20 cellular contexts compared by ENCODE assay signal in genomic region chr1:214546886-214547641, GRCh38. TPM values are rescaled to one million over a fixed set of nuclear protein-coding genes. Genes with fewer than 3 reads are reported as not detected.
DNase-seq lines count a peak whose midpoint lies in the region; ATAC-seq and TF ChIP-seq lines count a peak whose summit lies in the region.
"Had no signal": no experiment of that assay in that cellular context is flagged by ENCODE, and none has a peak within 500 bp of the region (broad histone marks: within the 10 kb centered on the region; RNA-seq: fewer than 3 reads in every experiment).

No MANE protein-coding gene starts in this region.

- H3K36me3 ChIP-seq in stomach: no peaks in the 10 kb centered on the region
- H3K36me3 ChIP-seq in sigmoid colon: no peaks in the 10 kb centered on the region
- H3K36me3 ChIP-seq: BE2C, pancreas, SJCRH30 had no signal

- H3K27me3 Mint-ChIP-seq in chondrocyte (ENCODE audit: low read depth) (no peaks in the 10 kb centered on the region), T-cell (peaks cover 34 to 50% of the 10 kb centered on the region in 2 donors)
- H3K27me3 Mint-ChIP-seq in activated naive CD4-positive, alpha-beta T cell treated with anti-CD3 and anti-CD28 coated beads for 36 hours (ENCODE audit: low read depth): peaks cover 39% of the 10 kb centered on the region

- H3K4me1 ChIP-seq in stomach (peaks cover 26 to 65% (median 52%) of the 10 kb centered on the region in 4 donors), sigmoid colon (peaks cover 0 to 58% (median 40%) of the 10 kb centered on the region in 4 donors)
- H3K4me1 ChIP-seq: BE2C had no signal

- CTCF ChIA-PET in T-cell (lab: Charles Lee): no interaction called here
- CTCF ChIA-PET in activated naive CD4-positive, alpha-beta T cell treated with anti-CD3 and anti-CD28 coated beads for 36 hours (lab: Charles Lee): no interaction called here

- H3K27ac Mint-ChIP-seq in chondrocyte (ENCODE audit: unreplicated experiment) (peak overlapping the region; percentile 81), T-cell (no peak overlapping the region)
- H3K27ac Mint-ChIP-seq in activated naive CD4-positive, alpha-beta T cell treated with anti-CD3 and anti-CD28 coated beads for 36 hours: no peak overlapping the region
- H3K27ac Mint-ChIP-seq: activated naive CD8-positive, alpha-beta T cell treated with anti-CD3 and anti-CD28 coated beads, Interleukin-2, amount 10 ng/mL, durations not matched to agents 7 days and 5 days had no signal

- DNase-seq in HT-29 (ENCODE audit: low spot score) (peak; percentile 41), chondrocyte (ENCODE audit: low spot score) (no peak), kidney tubule cell (ENCODE audit: low spot score) (peak; percentile 28), stomach (no peak), T-cell (no peak), hypothalamus (lab: John Stamatoyannopoulos, UW) (no peak), sigmoid colon (no peak)
- DNase-seq in activated naive CD4-positive, alpha-beta T cell treated with anti-CD3 and anti-CD28 coated beads for 36 hours: no peak
- DNase-seq: activated CD4-positive, alpha-beta T cell treated with anti-CD3 and anti-CD28 coated beads, Interleukin-2, amount 50 U/mL, for 4 hours; activated naive CD8-positive, alpha-beta T cell treated with anti-CD3 and anti-CD28 coated beads, Interleukin-2, amount 10 ng/mL, durations not matched to agents 7 days and 5 days; activated T-cell treated with anti-CD3 and anti-CD28 coated beads, Interleukin-2, amount 50 U/mL, for 48 hours; BE2C; DMS79 treated with DMSO at 0.1 percent for 48 hours; mucosa of descending colon; NCI-H1436; NCI-H226; pancreas; SJCRH30 had no signal

- H3K4me3 ChIP-seq in stomach (no peak overlapping the region), sigmoid colon (no peak overlapping the region)
- H3K4me3 ChIP-seq: mucosa of descending colon, pancreas, SJCRH30 had no signal

- H3K36me3 Mint-ChIP-seq in chondrocyte (ENCODE audit: low read depth) (no peaks in the 10 kb centered on the region), T-cell (no peaks in the 10 kb centered on the region)
- no peaks in the 10 kb centered on the region for H3K36me3 Mint-ChIP-seq in activated naive CD4-positive, alpha-beta T cell treated with anti-CD3 and anti-CD28 coated beads for 36 hours (ENCODE audit: low read depth)
- H3K36me3 Mint-ChIP-seq: activated naive CD8-positive, alpha-beta T cell treated with anti-CD3 and anti-CD28 coated beads, Interleukin-2, amount 10 ng/mL, durations not matched to agents 7 days and 5 days had no signal

- no peak for TF ChIP-seq POLR2A in stomach (IDR thresholded peaks at IDR 0.05)
- TF ChIP-seq POLR2A in sigmoid colon (IDR thresholded peaks at IDR 0.05): no peak

- H3K9me3 ChIP-seq in stomach (no peaks in the 10 kb centered on the region), sigmoid colon (no peaks in the 10 kb centered on the region)
- H3K9me3 ChIP-seq: BE2C, mucosa of descending colon, pancreas, SJCRH30 had no signal

- H3K27me3 ChIP-seq in stomach: peaks cover 0 to 18% (median 0%) of the 10 kb centered on the region in 3 donors
- no peaks in the 10 kb centered on the region for H3K27me3 ChIP-seq in sigmoid colon
- H3K27me3 ChIP-seq: pancreas, SJCRH30 had no signal

- H3K4me3 Mint-ChIP-seq in chondrocyte (ENCODE audit: unreplicated experiment) (peak overlapping the region; percentile 10), T-cell (no peak overlapping the region)
- H3K4me3 Mint-ChIP-seq in activated naive CD4-positive, alpha-beta T cell treated with anti-CD3 and anti-CD28 coated beads for 36 hours: no peak overlapping the region
- H3K4me3 Mint-ChIP-seq: activated naive CD8-positive, alpha-beta T cell treated with anti-CD3 and anti-CD28 coated beads, Interleukin-2, amount 10 ng/mL, durations not matched to agents 7 days and 5 days; central memory CD8-positive, alpha-beta T cell had no signal

- ATAC-seq in T-cell (replicated peaks in 1 of 4): no peak
- ATAC-seq: mucosa of descending colon, pancreas had no signal

- TF ChIP-seq EP300 in stomach (IDR thresholded peaks at IDR 0.05) (no peak), sigmoid colon (IDR thresholded peaks at IDR 0.05) (no peak)

- H3K4me1 Mint-ChIP-seq in chondrocyte (ENCODE audit: low read depth) (peaks cover 78% of the 10 kb centered on the region), T-cell (peaks cover 0 to 13% (median 10%) of the 10 kb centered on the region in 3 donors)
- peaks cover 5% of the 10 kb centered on the region for H3K4me1 Mint-ChIP-seq in activated naive CD4-positive, alpha-beta T cell treated with anti-CD3 and anti-CD28 coated beads for 36 hours (ENCODE audit: low read depth)
- H3K4me1 Mint-ChIP-seq: central memory CD8-positive, alpha-beta T cell had no signal

- H3K9me3 Mint-ChIP-seq in chondrocyte (ENCODE audit: low read depth) (no peaks in the 10 kb centered on the region), T-cell (no peaks in the 10 kb centered on the region)
- no peaks in the 10 kb centered on the region for H3K9me3 Mint-ChIP-seq in activated naive CD4-positive, alpha-beta T cell treated with anti-CD3 and anti-CD28 coated beads for 36 hours
- H3K9me3 Mint-ChIP-seq: activated naive CD8-positive, alpha-beta T cell treated with anti-CD3 and anti-CD28 coated beads, Interleukin-2, amount 10 ng/mL, durations not matched to agents 7 days and 5 days; central memory CD8-positive, alpha-beta T cell had no signal

- intact Hi-C loops in stomach (cut with DNase I; ENCODE audit: low total_unique reads): no loop called here
- intact Hi-C loops in activated naive CD4-positive, alpha-beta T cell treated with anti-CD3 and anti-CD28 coated beads for 36 hours (cut with micrococcal nuclease): no loop called here
- intact Hi-C loops in sigmoid colon (cut with DNase I): no loop called here

- peak overlapping the region; percentile 54 to 99 (median 63) for H3K27ac ChIP-seq in stomach
- peak overlapping the region in 2 of 4 donors; percentile 4 to 39 for H3K27ac ChIP-seq in sigmoid colon
- H3K27ac ChIP-seq: KMS-11, SJCRH30 had no signal

- POLR2A ChIA-PET in T-cell (lab: Charles Lee): no interaction called here

- no peak for TF ChIP-seq CTCF in chondrocyte (IDR thresholded peaks at IDR 0.05)
- TF ChIP-seq CTCF in stomach (IDR thresholded peaks at IDR 0.05): no peak
- TF ChIP-seq CTCF in sigmoid colon (IDR thresholded peaks at IDR 0.05): no peak

- 26 to 50% (median 48%) methylated on average over 6 of the region's 6 CpGs for WGBS in stomach, 5 donors
- 87 to 89% methylated on average over 6 of the region's 6 CpGs for WGBS in sigmoid colon, 2 donors

RNA-seq across cellular contexts. Expression of gene PTPN14, which starts 4.3 kb away (rescaled TPM):
- 5.9 and 11.0 TPM in 2 replicates for total RNA-seq in HT-29 (2014; rRNA removed; shearing (Covaris generic))
- total RNA-seq in chondrocyte: 125 to 174 TPM (median 136 TPM) in 3 replicates
- 10 to 100 TPM in 4 of 5 donors, 1 to 10 TPM in 1; 5.5 to 44.6 (median 19.0) TPM for total RNA-seq in stomach
- 1 to 10 TPM; 1.7 to 4.2 (median 2.6) TPM for polyA plus RNA-seq in stomach
- total RNA-seq in T-cell: under 1 TPM; 0.02 to 0.36 (median 0.29) TPM
- 1 to 10 TPM; 2.7 to 2.8 TPM for total RNA-seq in activated naive CD4-positive, alpha-beta T cell treated with anti-CD3 and anti-CD28 coated beads for 36 hours
- total RNA-seq in sigmoid colon: 10 to 100 TPM; 20.1 to 35.5 (median 33.1) TPM
- polyA plus RNA-seq in sigmoid colon: 1 to 10 TPM in 1 of 3 donors, under 1 TPM in 2; 0.46 to 3.1 (median 0.60) TPM

RNA-seq across cellular contexts. Expression of gene CENPF, which starts 55.9 kb away (rescaled TPM):
- 25.6 and 33.1 TPM in 2 replicates for total RNA-seq in HT-29 (2014; rRNA removed; shearing (Covaris generic))
- total RNA-seq in chondrocyte: 9.4 to 22.3 TPM (median 19.8 TPM) in 3 replicates
- total RNA-seq in stomach: 10 to 100 TPM in 2 of 5 donors, 1 to 10 TPM in 3; 4.8 to 43.2 (median 8.2) TPM
- 1 to 10 TPM in 1 of 3 donors, under 1 TPM in 2; 0.15 to 8.8 (median 0.50) TPM for polyA plus RNA-seq in stomach
- 1 to 10 TPM; 3.1 to 6.7 (median 4.1) TPM for total RNA-seq in T-cell
- 100 to 1,000 TPM; 116 to 128 TPM for total RNA-seq in activated naive CD4-positive, alpha-beta T cell treated with anti-CD3 and anti-CD28 coated beads for 36 hours
- total RNA-seq in sigmoid colon: 1 to 10 TPM in 2 of 4 donors, under 1 TPM in 2; 0.36 to 1.9 (median 0.93) TPM
- 10 to 100 TPM in 1 of 3 donors, 1 to 10 TPM in 2; 2.1 to 25.2 (median 3.6) TPM for polyA plus RNA-seq in sigmoid colon

Comparison
In these comparisons a context has a peak if more than half of its experiments do, and no peak if none do; other contexts are left out.
1. DNase-seq: peak in HT-29 (single experiment) and kidney tubule cell (single experiment); none in chondrocyte (single experiment), stomach (single experiment), T-cell (0 of 34), hypothalamus (0 of 51), activated naive CD4-positive, alpha-beta T cell treated with anti-CD3 and anti-CD28 coated beads for 36 hours (single experiment) and sigmoid colon (single experiment).